In the genomic region with DNA sequence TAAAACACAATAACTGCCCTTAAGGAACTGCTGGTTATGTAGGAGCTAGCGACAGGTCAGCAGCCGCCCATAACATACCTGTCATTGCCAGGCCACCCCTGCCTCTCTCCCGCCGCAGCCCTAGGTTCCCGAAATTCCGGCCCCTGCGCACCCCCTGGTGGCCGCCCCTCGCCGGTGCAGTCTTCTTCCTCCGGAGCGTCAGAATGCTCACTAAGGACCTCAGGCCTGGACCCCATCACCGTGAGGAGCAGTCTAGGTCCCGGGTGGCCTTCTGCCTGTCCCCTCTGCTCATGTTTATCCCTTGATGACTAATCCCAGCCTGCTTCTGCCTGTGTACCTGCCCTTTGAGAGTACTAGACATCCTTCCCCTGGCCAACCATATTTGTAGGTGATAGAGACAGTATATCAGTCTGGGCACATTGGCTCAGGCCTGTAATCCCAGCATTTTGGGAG, we compare ENCODE assay signal across 8 cellular contexts.
DNase-seq lines count a peak whose midpoint lies in the region; ATAC-seq and TF ChIP-seq lines count a peak whose summit lies in the region.

No MANE protein-coding gene starts in this region.

- peak; percentile 88 for ATAC-seq in GM21576 (IDR thresholded peaks at IDR 0.05; ENCODE audit: unreplicated experiment)

- peak; percentile 91 for TF ChIP-seq RAD21 in Ishikawa (IDR thresholded peaks at IDR 0.05; ENCODE audit: low read depth)

- H3K9me3 ChIP-seq in cardiac muscle cell (ENCODE audit: low read depth) (no peaks in the 10 kb centered on the region), vagina (no peaks in the 10 kb centered on the region)

- peak; percentile 53 for DNase-seq in EL
- peak; percentile 61 to 63 for DNase-seq in SHP77 (lab: John Stamatoyannopoulos, UW)
- peak; percentile 49 for DNase-seq in activated gamma-delta T cell (lab: John Stamatoyannopoulos, UW)
- DNase-seq in cardiac muscle cell (ENCODE audit: low read depth in 1 of 2, low spot score in 1 of 2): peak; percentile 65 to 84
- peak; percentile 48 for DNase-seq in putamen (ENCODE audit: low spot score)
- DNase-seq in vagina (ENCODE audit: extremely low spot score in 2 of 2): no peak

- H3K27me3 ChIP-seq in cardiac muscle cell: no peaks in the 10 kb centered on the region
- H3K27me3 ChIP-seq in vagina: no peaks in the 10 kb centered on the region

- intact Hi-C loops in vagina (cut with DNase I): loop anchor here (10.0 kb wide), 1 partner anchor 539 kb away; no protein-coding TSS in a partner anchor

- TF ChIP-seq CTCF in cardiac muscle cell (IDR thresholded peaks at IDR 0.05; ENCODE audit: low read depth, low read length) (peak; percentile 85), vagina (IDR thresholded peaks at IDR 0.05) (peak; percentile 89 to 95 (median 93))

- no peak for TF ChIP-seq POLR2A in vagina (IDR thresholded peaks at IDR 0.05)

- H3K36me3 ChIP-seq in cardiac muscle cell: no peaks in the 10 kb centered on the region
- H3K36me3 ChIP-seq in vagina: no peaks in the 10 kb centered on the region

- H3K27ac ChIP-seq in cardiac muscle cell (no peak overlapping the region), vagina (no peak overlapping the region)

- H3K4me3 ChIP-seq in cardiac muscle cell (no peak overlapping the region), vagina (peak overlapping the region in 1 of 2 donors; percentile 6)

- H3K4me1 ChIP-seq in cardiac muscle cell (ENCODE audit: low read depth) (peaks cover 18% of the 10 kb centered on the region), vagina (peaks cover 22% of the 10 kb centered on the region)

- no peak for TF ChIP-seq EP300 in Ishikawa (IDR thresholded peaks at IDR 0.05; ENCODE audit: borderline replicate concordance)

TF ChIP-seq in Ishikawa, 13 proteins besides CTCF, POLR2A, EP300 and RAD21:
- TF ChIP-seq, protein P1, sequence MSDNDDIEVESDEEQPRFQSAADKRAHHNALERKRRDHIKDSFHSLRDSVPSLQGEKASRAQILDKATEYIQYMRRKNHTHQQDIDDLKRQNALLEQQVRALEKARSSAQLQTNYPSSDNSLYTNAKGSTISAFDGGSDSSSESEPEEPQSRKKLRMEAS (IDR thresholded peaks at IDR 0.05): no peak
- peak; percentile 62 for TF ChIP-seq TEAD4 (IDR thresholded peaks at IDR 0.05)

Comparison
In these comparisons a context has a peak if more than half of its experiments do, and no peak if none do; other contexts are left out.
1. DNase-seq: peak in EL (single experiment), SHP77 (2 of 2), activated gamma-delta T cell (single experiment), cardiac muscle cell (2 of 2) and putamen (single experiment); none in vagina (0 of 2).